ENCODE assay signal across 18 cellular contexts in the genomic region with DNA sequence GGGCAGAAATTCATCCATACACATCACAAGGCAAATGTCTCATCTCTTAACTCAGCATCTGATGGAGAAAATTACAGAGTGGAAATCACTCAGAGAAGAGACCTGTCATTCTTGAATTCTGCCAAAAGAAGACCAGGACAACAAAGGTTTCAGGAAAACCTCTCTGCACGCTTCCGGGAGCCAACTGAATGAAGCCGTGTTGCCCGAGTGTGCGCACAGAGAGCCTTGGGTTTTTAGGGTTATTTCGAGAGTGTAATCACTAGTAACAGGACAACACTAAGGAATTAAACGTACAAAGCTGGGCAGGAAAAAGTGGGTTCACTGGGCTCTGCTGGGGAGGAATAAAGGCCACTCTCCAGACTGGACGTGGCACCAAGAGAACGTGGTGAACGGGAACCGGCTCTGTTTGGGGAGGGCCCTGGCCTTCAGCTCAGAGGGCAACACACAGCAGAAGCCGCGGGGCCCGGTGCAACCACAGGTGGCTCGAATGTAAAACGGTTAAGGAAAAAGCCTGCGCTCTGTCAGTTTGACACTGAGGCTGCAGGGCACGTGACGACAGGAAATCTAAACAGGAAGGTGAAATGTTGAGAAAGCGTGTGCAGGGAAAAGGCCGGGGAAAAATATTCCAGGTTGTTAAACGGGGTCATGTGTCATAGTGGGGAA.
DNase-seq lines count a peak whose midpoint lies in the region; ATAC-seq and TF ChIP-seq lines count a peak whose summit lies in the region.
"Had no signal": no experiment of that assay in that cellular context is flagged by ENCODE, and none has a peak within 500 bp of the region (broad histone marks: within the 10 kb centered on the region; RNA-seq: fewer than 3 reads in every experiment).

No MANE protein-coding gene starts in this region.

- no peak for TF ChIP-seq CTCF in RWPE2 (IDR thresholded peaks at IDR 0.05; ENCODE audit: poor library complexity, severe bottlenecking)

- no peaks in the 10 kb centered on the region for H3K9me3 Mint-ChIP-seq in activated naive CD8-positive, alpha-beta T cell (ENCODE audit: low read depth)
- no peaks in the 10 kb centered on the region for H3K9me3 Mint-ChIP-seq in activated naive CD8-positive, alpha-beta T cell treated with anti-CD3 and anti-CD28 coated beads, Interleukin-2, amount 50 U/mL, for 24 hours
- H3K9me3 Mint-ChIP-seq: activated CD4-positive, alpha-beta memory T cell treated with anti-CD3 and anti-CD28 coated beads for 36 hours; activated T-cell treated with anti-CD3 and anti-CD28 coated beads, Interleukin-2, amount 50 U/mL, for 24 hours had no signal

- no peak overlapping the region for H3K27ac Mint-ChIP-seq in activated naive CD8-positive, alpha-beta T cell
- H3K27ac Mint-ChIP-seq in activated naive CD8-positive, alpha-beta T cell treated with anti-CD3 and anti-CD28 coated beads, Interleukin-2, amount 50 U/mL, for 24 hours, result no peak overlapping the region
- H3K27ac Mint-ChIP-seq: activated CD4-positive, alpha-beta memory T cell treated with anti-CD3 and anti-CD28 coated beads for 36 hours; activated T-cell treated with anti-CD3 and anti-CD28 coated beads, Interleukin-2, amount 50 U/mL, for 24 hours had no signal

- ATAC-seq in activated naive CD8-positive, alpha-beta T cell treated with anti-CD3 and anti-CD28 coated beads, Interleukin-2, amount 50 U/mL, for 24 hours, result no peak
- ATAC-seq in RWPE2 (ENCODE audit: low read depth), result no peak

- no peak for DNase-seq in activated naive CD8-positive, alpha-beta T cell treated with anti-CD3 and anti-CD28 coated beads, Interleukin-2, amount 50 U/mL, for 24 hours
- DNase-seq in Kasumi-1 (lab: John Stamatoyannopoulos, UW) (peak; percentile 78 to 81), RWPE2 (ENCODE audit: low spot score) (peak; percentile 51), posterior vena cava (ENCODE audit: low spot score) (peak; percentile 69), HuH-7.5 (ENCODE audit: low spot score) (no peak), GM19238 (ENCODE audit: insufficient read length, low spot score) (no peak)
- no peak for DNase-seq in stimulated activated CD4-positive, alpha-beta T cell treated with anti-CD3 and anti-CD28 coated beads, Interleukin-12 subunit alpha, Interleukin-12 subunit beta, amount 100 ng/mL, for 4 hours
- DNase-seq: activated CD4-positive, alpha-beta memory T cell treated with anti-CD3 and anti-CD28 coated beads for 36 hours; activated T-cell treated with anti-CD3 and anti-CD28 coated beads, Interleukin-2, amount 50 U/mL, for 24 hours; effector CD4-positive, alpha-beta T cell; EL; NCI-H1092 treated with DMSO at 0.1 percent for 48 hours; NCI-H2081 treated with DMSO at 0.1 percent for 48 hours; NCI-H69; substantia nigra had no signal

- no peaks in the 10 kb centered on the region for H3K36me3 ChIP-seq in RWPE2 (ENCODE audit: low read depth)
- H3K36me3 ChIP-seq: esophagus muscularis mucosa, vagina had no signal

- H3K4me1 Mint-ChIP-seq in activated naive CD8-positive, alpha-beta T cell (ENCODE audit: low read depth), result peaks cover 25% of the 10 kb centered on the region
- H3K4me1 Mint-ChIP-seq in activated naive CD8-positive, alpha-beta T cell treated with anti-CD3 and anti-CD28 coated beads, Interleukin-2, amount 50 U/mL, for 24 hours, result peaks cover 19% of the 10 kb centered on the region

- peaks cover 6% of the 10 kb centered on the region for H3K27me3 Mint-ChIP-seq in activated naive CD8-positive, alpha-beta T cell
- peaks cover 14% of the 10 kb centered on the region for H3K27me3 Mint-ChIP-seq in activated naive CD8-positive, alpha-beta T cell treated with anti-CD3 and anti-CD28 coated beads, Interleukin-2, amount 50 U/mL, for 24 hours

- no peak overlapping the region for H3K27ac ChIP-seq in RWPE2 (ENCODE audit: poor library complexity, severe bottlenecking)
- H3K27ac ChIP-seq: esophagus muscularis mucosa, vagina had no signal

- intact Hi-C loops in posterior vena cava (cut with DNase I), result no loop called here

- no peak overlapping the region for H3K4me3 ChIP-seq in RWPE2 (ENCODE audit: severe bottlenecking)
- H3K4me3 ChIP-seq: esophagus muscularis mucosa, vagina had no signal

- peaks cover 7% of the 10 kb centered on the region for H3K27me3 ChIP-seq in RWPE2 (ENCODE audit: insufficient read depth, poor library complexity, severe bottlenecking)
- H3K27me3 ChIP-seq: vagina had no signal

- H3K36me3 Mint-ChIP-seq in activated naive CD8-positive, alpha-beta T cell, result no peaks in the 10 kb centered on the region
- H3K36me3 Mint-ChIP-seq in activated naive CD8-positive, alpha-beta T cell treated with anti-CD3 and anti-CD28 coated beads, Interleukin-2, amount 50 U/mL, for 24 hours (ENCODE audit: low read depth), result no peaks in the 10 kb centered on the region
- H3K36me3 Mint-ChIP-seq: activated CD4-positive, alpha-beta memory T cell treated with anti-CD3 and anti-CD28 coated beads for 36 hours had no signal

- H3K4me3 Mint-ChIP-seq in activated naive CD8-positive, alpha-beta T cell, result peak overlapping the region; percentile 23
- H3K4me3 Mint-ChIP-seq in activated naive CD8-positive, alpha-beta T cell treated with anti-CD3 and anti-CD28 coated beads, Interleukin-2, amount 50 U/mL, for 24 hours, result no peak overlapping the region
- H3K4me3 Mint-ChIP-seq: activated CD4-positive, alpha-beta memory T cell treated with anti-CD3 and anti-CD28 coated beads for 36 hours; activated T-cell treated with anti-CD3 and anti-CD28 coated beads, Interleukin-2, amount 50 U/mL, for 24 hours had no signal

- H3K9me3 ChIP-seq in RWPE2 (ENCODE audit: severe bottlenecking), result no peaks in the 10 kb centered on the region
- H3K9me3 ChIP-seq: esophagus muscularis mucosa, vagina had no signal

- no peaks in the 10 kb centered on the region for H3K4me1 ChIP-seq in RWPE2 (ENCODE audit: insufficient read depth, poor library complexity, severe bottlenecking)
- H3K4me1 ChIP-seq: vagina had no signal

Comparison
In these comparisons a context has a peak if more than half of its experiments do, and no peak if none do; other contexts are left out.
1. DNase-seq: peak in Kasumi-1 (2 of 2), RWPE2 (single experiment) and posterior vena cava (single experiment); none in activated naive CD8-positive, alpha-beta T cell treated with anti-CD3 and anti-CD28 coated beads, Interleukin-2, amount 50 U/mL, for 24 hours (single experiment), stimulated activated CD4-positive, alpha-beta T cell treated with anti-CD3 and anti-CD28 coated beads, Interleukin-12 subunit alpha, Interleukin-12 subunit beta, amount 100 ng/mL, for 4 hours (single experiment), HuH-7.5 (single experiment) and GM19238 (single experiment).